Comparison of ENCODE assay signal across 31 cellular contexts in genomic region chr7:92034116-92034515, GRCh38.
DNase-seq lines count a peak whose midpoint lies in the region; ATAC-seq, FAIRE-seq and TF ChIP-seq lines count a peak whose summit lies in the region.
"Had no signal": no experiment of that assay in that cellular context is flagged by ENCODE, and none has a peak within 500 bp of the region (broad histone marks: within the 10 kb centered on the region; RNA-seq: fewer than 3 reads in every experiment).

No MANE protein-coding gene starts in this region.

- H3K9me3 Mint-ChIP-seq in activated naive CD4-positive, alpha-beta T cell treated with anti-CD3 and anti-CD28 coated beads, Interleukin-2, amount 50 U/mL, for 24 hours, result no peaks in the 10 kb centered on the region
- H3K9me3 Mint-ChIP-seq in activated naive CD4-positive, alpha-beta T cell treated with anti-CD3 and anti-CD28 coated beads for 36 hours, result no peaks in the 10 kb centered on the region
- H3K9me3 Mint-ChIP-seq: neural progenitor cell; stimulated activated naive CD8-positive, alpha-beta T cell treated with anti-CD3 and anti-CD28 coated beads, Interleukin-15, Interleukin-2, amounts not matched to agents 100 ng/mL and 50 ng/mL, for 24 hours had no signal

- TF ChIP-seq CTCF in gastroesophageal sphincter (IDR thresholded peaks at IDR 0.05) (no peak), kidney (IDR thresholded peaks at IDR 0.05; ENCODE audit: borderline replicate concordance, extremely low read depth, insufficient read depth) (no peak)

- 67 to 93% methylated on average over 2 of the region's 2 CpGs for WGBS in gastroesophageal sphincter (ENCODE audit: low coverage in 1 of 2), 2 donors

- H3K9ac ChIP-seq in adipocyte (ENCODE audit: low read length), result no peak overlapping the region
- H3K9ac ChIP-seq in skeletal muscle tissue (ENCODE audit: low read depth in 1 of 3, low read length in 3 of 3), result no peak overlapping the region
- H3K9ac ChIP-seq in kidney (ENCODE audit: low read length in 2 of 2), result no peak overlapping the region
- H3K9ac ChIP-seq: neural progenitor cell had no signal

- peaks cover 17% of the 10 kb centered on the region for H3K36me3 Mint-ChIP-seq in activated naive CD4-positive, alpha-beta T cell treated with anti-CD3 and anti-CD28 coated beads, Interleukin-2, amount 50 U/mL, for 24 hours
- H3K36me3 Mint-ChIP-seq in activated naive CD4-positive, alpha-beta T cell treated with anti-CD3 and anti-CD28 coated beads for 36 hours (ENCODE audit: low read depth), result peaks cover 11% of the 10 kb centered on the region

- H3K9me3 ChIP-seq in adipocyte (ENCODE audit: control insufficient read depth, low read length) (no peaks in the 10 kb centered on the region), gastroesophageal sphincter (no peaks in the 10 kb centered on the region), skeletal muscle tissue (ENCODE audit: control insufficient read depth in 3 of 3, low read length in 3 of 3) (no peaks in the 10 kb centered on the region), kidney (ENCODE audit: control insufficient read depth in 1 of 2, low read length in 2 of 2) (no peaks in the 10 kb centered on the region)
- H3K9me3 ChIP-seq: heart left ventricle, vagina had no signal

- H3K27ac ChIP-seq in gastroesophageal sphincter (no peak overlapping the region), skeletal muscle tissue (ENCODE audit: low read depth, low read length) (peak overlapping the region; percentile 5), kidney (ENCODE audit: low read depth in 2 of 2, low read length in 2 of 2) (no peak overlapping the region)
- H3K27ac ChIP-seq: heart left ventricle, neural progenitor cell, RWPE1, SK-N-MC, skin epidermis, vagina had no signal

- no peak overlapping the region for H3K4me3 Mint-ChIP-seq in activated naive CD4-positive, alpha-beta T cell treated with anti-CD3 and anti-CD28 coated beads, Interleukin-2, amount 50 U/mL, for 24 hours
- H3K4me3 Mint-ChIP-seq in activated naive CD4-positive, alpha-beta T cell treated with anti-CD3 and anti-CD28 coated beads for 36 hours, result no peak overlapping the region
- H3K4me3 Mint-ChIP-seq: neural progenitor cell; stimulated activated naive CD8-positive, alpha-beta T cell treated with anti-CD3 and anti-CD28 coated beads, Interleukin-15, Interleukin-2, amounts not matched to agents 100 ng/mL and 50 ng/mL, for 24 hours had no signal

- H3K4me1 ChIP-seq in adipocyte (ENCODE audit: control insufficient read depth, insufficient read depth, low read length), result peaks cover 4% of the 10 kb centered on the region
- H3K4me1 ChIP-seq in gastroesophageal sphincter, result peaks cover 0 to 9% (median 0%) of the 10 kb centered on the region in 3 donors
- no peaks in the 10 kb centered on the region for H3K4me1 ChIP-seq in skeletal muscle tissue (ENCODE audit: control insufficient read depth in 3 of 3, insufficient read depth in 3 of 3, low read length in 3 of 3)
- H3K4me1 ChIP-seq in kidney (ENCODE audit: control insufficient read depth in 1 of 2, insufficient read depth in 1 of 2, low read depth in 1 of 2, low read length in 2 of 2), result no peaks in the 10 kb centered on the region
- H3K4me1 ChIP-seq: vagina had no signal

- TF ChIP-seq POLR2A in gastroesophageal sphincter (IDR thresholded peaks at IDR 0.05), result no peak

- intact Hi-C loops in activated naive CD4-positive, alpha-beta T cell treated with anti-CD3 and anti-CD28 coated beads for 36 hours (cut with micrococcal nuclease), result no loop called here
- intact Hi-C loops in kidney (cut with DNase I), result no loop called here

- H3K27me3 ChIP-seq in adipocyte (replicated peaks; ENCODE audit: control insufficient read depth, insufficient read depth, low read length) (no peaks in the 10 kb centered on the region), gastroesophageal sphincter (no peaks in the 10 kb centered on the region), skeletal muscle tissue (ENCODE audit: control insufficient read depth in 3 of 3, insufficient read depth in 3 of 3, low read length in 3 of 3) (no peaks in the 10 kb centered on the region)
- H3K27me3 ChIP-seq: heart left ventricle, neural progenitor cell, vagina had no signal

- H3K4me3 ChIP-seq in adipocyte (ENCODE audit: low read length), result no peak overlapping the region
- H3K4me3 ChIP-seq in gastroesophageal sphincter, result no peak overlapping the region
- H3K4me3 ChIP-seq in skeletal muscle tissue (ENCODE audit: low read length in 3 of 3), result no peak overlapping the region
- no peak overlapping the region for H3K4me3 ChIP-seq in kidney (ENCODE audit: low read length in 2 of 2)
- H3K4me3 ChIP-seq: heart left ventricle, K562, neural progenitor cell, SK-N-MC, skin epidermis, vagina had no signal

- DNase-seq in activated naive CD4-positive, alpha-beta T cell treated with anti-CD3 and anti-CD28 coated beads for 36 hours, result no peak
- DNase-seq in adipocyte (ENCODE audit: low read depth), result peak; percentile 65
- no peak for DNase-seq in cerebellar cortex (ENCODE audit: low spot score)
- DNase-seq in kidney, result no peak
- no peak for DNase-seq in SHP77 (lab: John Stamatoyannopoulos, UW)
- DNase-seq: activated CD4-positive, alpha-beta T cell treated with anti-CD3 and anti-CD28 coated beads, Interleukin-2, amount 50 U/mL, for 48 hours; activated naive CD4-positive, alpha-beta T cell treated with anti-CD3 and anti-CD28 coated beads, Interleukin-2, amount 50 U/mL, for 16 hours; aorta; central memory CD4-positive, alpha-beta T cell; COR-L47; DND-41; heart left ventricle; MM.1S; NCI-H1436; NCI-H2107; posterior cingulate gyrus had no signal

- FAIRE-seq in kidney (lab: Jason Lieb, UNC), result no peak
- FAIRE-seq: A204.1, endometrium, GM18507, K562, TTC549 had no signal

- H3K27ac Mint-ChIP-seq in activated naive CD4-positive, alpha-beta T cell treated with anti-CD3 and anti-CD28 coated beads, Interleukin-2, amount 50 U/mL, for 24 hours, result peak overlapping the region; percentile 12
- H3K27ac Mint-ChIP-seq in activated naive CD4-positive, alpha-beta T cell treated with anti-CD3 and anti-CD28 coated beads for 36 hours, result no peak overlapping the region
- H3K27ac Mint-ChIP-seq: neural progenitor cell; stimulated activated naive CD8-positive, alpha-beta T cell treated with anti-CD3 and anti-CD28 coated beads, Interleukin-15, Interleukin-2, amounts not matched to agents 100 ng/mL and 50 ng/mL, for 24 hours had no signal

- no peaks in the 10 kb centered on the region for H3K27me3 Mint-ChIP-seq in activated naive CD4-positive, alpha-beta T cell treated with anti-CD3 and anti-CD28 coated beads, Interleukin-2, amount 50 U/mL, for 24 hours
- H3K27me3 Mint-ChIP-seq in activated naive CD4-positive, alpha-beta T cell treated with anti-CD3 and anti-CD28 coated beads for 36 hours (ENCODE audit: low read depth), result no peaks in the 10 kb centered on the region
- H3K27me3 Mint-ChIP-seq: stimulated activated naive CD8-positive, alpha-beta T cell treated with anti-CD3 and anti-CD28 coated beads, Interleukin-15, Interleukin-2, amounts not matched to agents 100 ng/mL and 50 ng/mL, for 24 hours had no signal

- peak; percentile 53 for ATAC-seq in gastroesophageal sphincter
- ATAC-seq: activated CD4-positive, CD25-positive, alpha-beta regulatory T cell treated with anti-CD3 and anti-CD28 coated beads, Interleukin-2, amount 50 U/mL, for 24 hours; K562 had no signal

- no peaks in the 10 kb centered on the region for H3K4me1 Mint-ChIP-seq in activated naive CD4-positive, alpha-beta T cell treated with anti-CD3 and anti-CD28 coated beads, Interleukin-2, amount 50 U/mL, for 24 hours
- H3K4me1 Mint-ChIP-seq in activated naive CD4-positive, alpha-beta T cell treated with anti-CD3 and anti-CD28 coated beads for 36 hours (ENCODE audit: low read depth), result no peaks in the 10 kb centered on the region
- H3K4me1 Mint-ChIP-seq: neural progenitor cell had no signal

- CTCF ChIA-PET in activated naive CD4-positive, alpha-beta T cell treated with anti-CD3 and anti-CD28 coated beads for 36 hours (lab: Charles Lee), result no interaction called here

- H3K36me3 ChIP-seq in adipocyte (ENCODE audit: control insufficient read depth, insufficient read depth, low read length, severe bottlenecking), result peaks cover 36% of the 10 kb centered on the region
- peaks cover 0 to 54% of the 10 kb centered on the region in 2 donors for H3K36me3 ChIP-seq in gastroesophageal sphincter
- H3K36me3 ChIP-seq in skeletal muscle tissue (ENCODE audit: control insufficient read depth in 3 of 3, insufficient read depth in 3 of 3, low read length in 3 of 3), result peaks cover 6 to 35% (median 25%) of the 10 kb centered on the region in 3 donors
- peaks cover 2 to 5% of the 10 kb centered on the region in 2 donors for H3K36me3 ChIP-seq in kidney (ENCODE audit: control insufficient read depth in 1 of 2, insufficient read depth in 2 of 2, low read length in 2 of 2)

- no peak for TF ChIP-seq EP300 in gastroesophageal sphincter (IDR thresholded peaks at IDR 0.05)
